In genomic region chr11:65569973-65570918, GRCh38 we compare ENCODE assay signal across 1 cellular context.
TF ChIP-seq lines count a peak whose summit lies in the region.

TSS of gene ZNRD2 (plus strand) at chr11:65570477. CDS start at chr11:65570492, 15 bp downstream.

TF ChIP-seq in GM12878, 131 proteins besides CTCF, POLR2A, EP300 and RAD21 (continued from another document and continues in another):
- peak; percentile 83 for TF ChIP-seq PBX3 (IDR thresholded peaks at IDR 0.05; ENCODE audit: insufficient replicate concordance, low read depth, low read length)
- peak; percentile 99 for TF ChIP-seq RELB (IDR thresholded peaks at IDR 0.05; ENCODE audit: low read depth)
- peak; percentile 84 for TF ChIP-seq ATF7 (IDR thresholded peaks at IDR 0.05; ENCODE audit: low read depth)
- TF ChIP-seq CREM (IDR thresholded peaks at IDR 0.05; ENCODE audit: low read depth), result peak; percentile 99
- TF ChIP-seq ZNF207 (IDR thresholded peaks at IDR 0.05; ENCODE audit: borderline replicate concordance), result 0 out of 2 replicates have a peak, but pooled peaks have one; percentile 44
- TF ChIP-seq CREB1 (IDR thresholded peaks at IDR 0.05; ENCODE audit: low read depth), result no peak
- peak; percentile 93 for TF ChIP-seq FOXK2 (IDR thresholded peaks at IDR 0.05)
- peak; percentile 49; the same call in 1 of the 2 replicates for TF ChIP-seq IRF3 (IDR thresholded peaks at IDR 0.05)
- TF ChIP-seq MYB (IDR thresholded peaks at IDR 0.05; ENCODE audit: borderline replicate concordance, low read depth, low read length), result no peak
- TF ChIP-seq HDGF (IDR thresholded peaks at IDR 0.05), result peak; percentile 97
- no peak for TF ChIP-seq TCF3 (IDR thresholded peaks at IDR 0.05; ENCODE audit: borderline replicate concordance, insufficient read depth, low read depth, low read length)
- peak; percentile 97 for TF ChIP-seq PKNOX1 (IDR thresholded peaks at IDR 0.05)
- TF ChIP-seq SRF (IDR thresholded peaks at IDR 0.05; ENCODE audit: low read depth in 2 of 2, low read length in 2 of 2), result peak; percentile 48 to 91; a peak in 3 of 4 replicates
- no peak for TF ChIP-seq E2F8 (IDR thresholded peaks at IDR 0.05; ENCODE audit: low read depth, partially characterized antibody)
- TF ChIP-seq RCOR1 (conservative IDR thresholded peaks at IDR 0.05; ENCODE audit: low read depth, low read length), result peak; percentile 94
- TF ChIP-seq TCF7 (IDR thresholded peaks at IDR 0.05; ENCODE audit: borderline replicate concordance), result no peak
- TF ChIP-seq CBFB (IDR thresholded peaks at IDR 0.05; ENCODE audit: low read depth), result 0 out of 2 replicates have a peak, but pooled peaks have one; percentile 57
- TF ChIP-seq NFIC (IDR thresholded peaks at IDR 0.05; ENCODE audit: low read depth, low read length), result no peak
- no peak for TF ChIP-seq HSF1 (IDR thresholded peaks at IDR 0.05; ENCODE audit: low read depth, low read length)
- TF ChIP-seq NFYA (IDR thresholded peaks at IDR 0.05; ENCODE audit: borderline replicate concordance, low read depth, low read length), result no peak
- TF ChIP-seq SPI1 (IDR thresholded peaks at IDR 0.05; ENCODE audit: borderline replicate concordance, insufficient read depth, low read depth, low read length), result no peak
- TF ChIP-seq MEF2A (IDR thresholded peaks at IDR 0.05; ENCODE audit: insufficient read depth, low read depth, low read length), result peak; percentile 28; the same call in 1 of the 2 replicates
- TF ChIP-seq EZH2 (IDR thresholded peaks at IDR 0.05; ENCODE audit: borderline replicate concordance, control insufficient read depth, low read depth, low read length), result no peak
- peak; percentile 94 for TF ChIP-seq MXI1 (IDR thresholded peaks at IDR 0.05; ENCODE audit: low read depth, low read length)
- TF ChIP-seq TAF1 (IDR thresholded peaks at IDR 0.05; ENCODE audit: borderline replicate concordance, low read depth, low read length), result peak; percentile 81
- no peak for TF ChIP-seq ZNF592 (IDR thresholded peaks at IDR 0.05)
- TF ChIP-seq NR2F1 (conservative IDR thresholded peaks at IDR 0.05), result peak; percentile 84
- peak; percentile 95 for TF ChIP-seq YY1 (IDR thresholded peaks at IDR 0.05; ENCODE audit: low read depth, low read length)
- peak; percentile 43 for TF ChIP-seq E4F1 (IDR thresholded peaks at IDR 0.05; ENCODE audit: borderline replicate concordance, partially characterized antibody)
- no peak for TF ChIP-seq BRCA1 (IDR thresholded peaks at IDR 0.05; ENCODE audit: low read depth, low read length)
- peak; percentile 96 for TF ChIP-seq ZBTB40 (IDR thresholded peaks at IDR 0.05; ENCODE audit: borderline replicate concordance)
- TF ChIP-seq GABPA (IDR thresholded peaks at IDR 0.05; ENCODE audit: low read depth), result no peak
- TF ChIP-seq SUZ12 (IDR thresholded peaks at IDR 0.05; ENCODE audit: unreplicated experiment), result no peak
- 0 out of 2 replicates have a peak, but pooled peaks have one; percentile 37 for TF ChIP-seq SREBF1 (IDR thresholded peaks at IDR 0.05; ENCODE audit: low read length)
- no peak for TF ChIP-seq FOS (IDR thresholded peaks at IDR 0.05; ENCODE audit: borderline replicate concordance, extremely low read depth, insufficient read length)
- no peak for TF ChIP-seq CHD4 (IDR thresholded peaks at IDR 0.05)
- TF ChIP-seq PAX8 (IDR thresholded peaks at IDR 0.05), result no peak
- peak; percentile 81; the same call in 1 of the 2 replicates for TF ChIP-seq ATF3 (IDR thresholded peaks at IDR 0.05; ENCODE audit: borderline replicate concordance, extremely low read depth, low read depth, low read length)
- no peak for TF ChIP-seq MTA2 (IDR thresholded peaks at IDR 0.05; ENCODE audit: low read depth)
